ENCODE assay signal across 16 cellular contexts in the genomic region with DNA sequence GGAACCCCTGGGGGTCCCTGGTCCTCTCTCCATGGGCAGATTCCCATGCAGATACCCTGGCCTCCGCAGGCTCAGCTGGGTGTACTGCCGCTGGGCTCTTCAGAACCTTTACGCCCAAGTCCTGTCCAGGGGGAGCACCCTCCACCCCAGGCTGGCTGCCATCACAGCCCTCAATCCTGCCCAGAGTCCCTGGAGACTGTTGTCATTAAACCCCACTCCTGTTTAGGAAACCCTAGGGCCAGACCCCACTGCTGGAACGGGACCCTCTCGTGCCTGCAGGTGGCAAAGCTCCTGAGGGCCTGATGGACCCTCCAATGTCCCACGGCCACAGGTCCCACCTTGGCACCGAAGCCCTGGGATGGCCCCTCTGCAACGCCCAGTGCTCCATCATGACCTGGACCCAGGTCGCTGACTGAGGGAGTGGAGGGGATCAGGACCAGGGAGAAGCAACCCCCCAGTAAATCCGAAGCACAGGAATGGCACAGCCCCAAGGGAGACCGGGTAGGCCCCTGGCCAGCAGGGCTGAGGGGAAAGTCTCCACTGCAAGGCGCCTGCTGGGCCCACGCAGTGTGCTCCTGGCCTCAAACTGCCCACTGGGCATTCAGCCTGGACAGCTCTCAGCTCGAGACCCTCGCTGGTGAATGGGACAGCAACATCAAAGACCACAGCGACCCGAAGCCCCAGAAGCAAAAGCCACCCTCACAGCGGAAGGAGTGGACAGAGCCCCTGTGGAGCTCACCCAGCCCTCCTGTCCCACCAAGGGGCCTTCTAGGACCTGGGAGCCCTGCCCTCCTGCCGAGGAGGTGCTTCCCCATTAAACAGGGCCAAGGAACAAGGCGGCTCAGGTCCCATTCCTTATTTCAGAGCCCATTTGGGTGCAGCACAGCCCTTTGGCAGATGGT. TPM values are rescaled to one million over a fixed set of nuclear protein-coding genes. Genes with fewer than 3 reads are reported as not detected.
DNase-seq lines count a peak whose midpoint lies in the region; TF ChIP-seq lines count a peak whose summit lies in the region.
"Had no signal": no experiment of that assay in that cellular context is flagged by ENCODE, and none has a peak within 500 bp of the region (broad histone marks: within the 10 kb centered on the region; RNA-seq: fewer than 3 reads in every experiment).

No MANE protein-coding gene starts in this region.

- TF ChIP-seq EP300 in tibial nerve (IDR thresholded peaks at IDR 0.05) = no peak

- H3K9me3 ChIP-seq in tibial nerve (no peaks in the 10 kb centered on the region), BE2C (no peaks in the 10 kb centered on the region), MG63 (0 out of 2 replicates have a peak, but pooled peaks cover 2% of the 10 kb centered on the region)
- H3K9me3 ChIP-seq: lower lobe of right lung had no signal

- TF ChIP-seq CTCF in GM10266 (IDR thresholded peaks at IDR 0.05; ENCODE audit: control insufficient read depth, insufficient read depth, low read depth, missing control alignments) (no peak), tibial nerve (IDR thresholded peaks at IDR 0.05) (no peak), BE2C (IDR thresholded peaks at IDR 0.05; ENCODE audit: low read depth, low read length) (no peak)

- no peak overlapping the region for H3K27ac ChIP-seq in tibial nerve
- H3K27ac ChIP-seq: lower lobe of right lung, neural progenitor cell had no signal

- no peaks in the 10 kb centered on the region for H3K27me3 ChIP-seq in tibial nerve
- no peaks in the 10 kb centered on the region for H3K27me3 ChIP-seq in BE2C
- peaks cover 12% of the 10 kb centered on the region; the same call in 1 of the 2 replicates for H3K27me3 ChIP-seq in MG63
- H3K27me3 ChIP-seq: neural progenitor cell had no signal

- H3K36me3 ChIP-seq in tibial nerve (no peaks in the 10 kb centered on the region), BE2C (no peaks in the 10 kb centered on the region), MG63 (no peaks in the 10 kb centered on the region)
- H3K36me3 ChIP-seq: lower lobe of right lung, neural progenitor cell had no signal

- intact Hi-C loops in posterior vena cava (cut with DNase I) = loop anchor here in 1 of 2 donors (2.0 kb wide), 1 partner anchor 93 kb away; no protein-coding TSS in a partner anchor

- H3K4me1 ChIP-seq in tibial nerve = no peaks in the 10 kb centered on the region
- H3K4me1 ChIP-seq in BE2C = no peaks in the 10 kb centered on the region
- H3K4me1 ChIP-seq: lower lobe of right lung, neural progenitor cell had no signal

- H3K4me3 ChIP-seq in tibial nerve (peak overlapping the region in 1 of 4 donors; percentile 15), BE2C (ENCODE audit: low read depth, low read length) (no peak overlapping the region), MG63 (no peak overlapping the region)
- H3K4me3 ChIP-seq: lower lobe of right lung, neural progenitor cell had no signal

- TF ChIP-seq POLR2A in tibial nerve (IDR thresholded peaks at IDR 0.05) = no peak

- 79 to 81% methylated on average over 20 of the region's 20 CpGs for WGBS in tibial nerve, 2 donors

- DNase-seq in AG20443 (ENCODE audit: low spot score) (peak; percentile 13), GM10266 (ENCODE audit: extremely low spot score) (peak; percentile 22), epidermal melanocyte (ENCODE audit: insufficient read length, low spot score) (peak; percentile 16), posterior vena cava (ENCODE audit: low spot score) (peak; percentile 85), tibial nerve (ENCODE audit: low spot score in 2 of 2) (no peak), BE2C (no peak), MG63 (no peak)
- DNase-seq: activated naive CD4-positive, alpha-beta T cell treated with anti-CD3 and anti-CD28 coated beads, Interleukin-2, amount 10 ng/mL, durations not matched to agents 7 days and 5 days; effector CD8-positive, alpha-beta T cell; lower lobe of right lung; NCI-H2029; NCI-H774; small intestine; stimulated activated naive CD4-positive, alpha-beta T cell treated with Interleukin-2 at 50 U/mL for 16 hours had no signal

RNA-seq across cellular contexts. Expression of gene ZDHHC11B, which starts 8.3 kb away (rescaled TPM):
- 10 to 100 TPM in 1 of 2 donors, 1 to 10 TPM in 1; 9.1 to 14.9 TPM for total RNA-seq in posterior vena cava
- total RNA-seq in tibial nerve = 1 to 10 TPM in 2 of 4 donors, under 1 TPM in 1, not detected in 1; 0.39 to 2.1 (median 1.5) TPM
- polyA plus RNA-seq in BE2C (2012; ENCODE audit: insufficient read depth, insufficient read length, low read depth) = 21.0 TPM
- total RNA-seq in MG63 (2014; rRNA removed; shearing (Covaris generic); ENCODE audit: low replicate concordance) = not detected in 2 replicates
- total RNA-seq: M059J had no signal

Comparison
In these comparisons a context has a peak if more than half of its experiments do, and no peak if none do; other contexts are left out.
1. DNase-seq: peak in AG20443 (single experiment), GM10266 (single experiment), epidermal melanocyte (single experiment) and posterior vena cava (single experiment); none in tibial nerve (0 of 2), BE2C (single experiment) and MG63 (single experiment).